ENCODE assay signal across 8 cellular contexts in genomic region chr7:85184599-85185354, GRCh38. TPM values are rescaled to one million over a fixed set of nuclear protein-coding genes. Genes with fewer than 3 reads are reported as not detected.
DNase-seq lines count a peak whose midpoint lies in the region; ATAC-seq and TF ChIP-seq lines count a peak whose summit lies in the region.

No MANE protein-coding gene starts in this region.

- peaks cover 37% of the 10 kb centered on the region for H3K27me3 Mint-ChIP-seq in activated T-cell treated with anti-CD3 and anti-CD28 coated beads, Interleukin-2, amount 50 U/mL, for 24 hours

- ATAC-seq in upper lobe of left lung (ENCODE audit: low FRiP score in 2 of 2) (peak in 1 of 2 donors; percentile 25), HG02884 (IDR thresholded peaks at IDR 0.05; ENCODE audit: unreplicated experiment) (no peak), GM19328 (IDR thresholded peaks at IDR 0.05; ENCODE audit: unreplicated experiment) (no peak)

- no peak for TF ChIP-seq EP300 in upper lobe of left lung (IDR thresholded peaks at IDR 0.05)

- H3K9me3 Mint-ChIP-seq in activated T-cell treated with anti-CD3 and anti-CD28 coated beads, Interleukin-2, amount 50 U/mL, for 24 hours, result peaks cover 9% of the 10 kb centered on the region

- no peaks in the 10 kb centered on the region for H3K36me3 Mint-ChIP-seq in activated T-cell treated with anti-CD3 and anti-CD28 coated beads, Interleukin-2, amount 50 U/mL, for 24 hours (ENCODE audit: low read depth)

- TF ChIP-seq POLR2A in upper lobe of left lung (IDR thresholded peaks at IDR 0.05), result no peak

- no peaks in the 10 kb centered on the region for H3K9me3 ChIP-seq in upper lobe of left lung

- H3K4me3 Mint-ChIP-seq in activated T-cell treated with anti-CD3 and anti-CD28 coated beads, Interleukin-2, amount 50 U/mL, for 24 hours, result no peak overlapping the region

- TF ChIP-seq CTCF in upper lobe of left lung (IDR thresholded peaks at IDR 0.05), result no peak

- H3K27ac ChIP-seq in upper lobe of left lung, result peak overlapping the region in 2 of 4 donors; percentile 32 to 71

- H3K27me3 ChIP-seq in upper lobe of left lung, result no peaks in the 10 kb centered on the region

- 36% methylated on average over 18 of the region's 18 CpGs for WGBS in upper lobe of left lung, 2 donors

- peaks cover 4% of the 10 kb centered on the region for H3K4me1 Mint-ChIP-seq in activated T-cell treated with anti-CD3 and anti-CD28 coated beads, Interleukin-2, amount 50 U/mL, for 24 hours (ENCODE audit: low read depth)

- H3K36me3 ChIP-seq in upper lobe of left lung, result no peaks in the 10 kb centered on the region

- H3K4me1 ChIP-seq in upper lobe of left lung, result peaks cover 0 to 22% (median 21%) of the 10 kb centered on the region in 4 donors

- H3K27ac Mint-ChIP-seq in activated T-cell treated with anti-CD3 and anti-CD28 coated beads, Interleukin-2, amount 50 U/mL, for 24 hours, result no peak overlapping the region

- peak; percentile 11 for DNase-seq in NCI-H1092 treated with DMSO at 0.1 percent for 48 hours (lab: John Stamatoyannopoulos, UW)
- DNase-seq in NCI-H1092 (lab: John Stamatoyannopoulos, UW), result no peak
- peak; percentile 54 for DNase-seq in dedifferentiated amniotic fluid mesenchymal stem cell (ENCODE audit: extremely low spot score)
- DNase-seq in lung microvascular endothelial cell (ENCODE audit: low read depth in 2 of 2), result peak; percentile 14 to 92
- peak in 1 of 2 donors; percentile 55 for DNase-seq in upper lobe of left lung
- DNase-seq in activated T-cell treated with anti-CD3 and anti-CD28 coated beads, Interleukin-2, amount 50 U/mL, for 24 hours, result no peak

- H3K4me3 ChIP-seq in upper lobe of left lung, result peak overlapping the region in 3 of 4 donors; percentile 36 to 50 (median 45)

RNA-seq across cellular contexts. Expression of gene SEMA3D, which starts 2.1 kb away (rescaled TPM):
- total RNA-seq in lung microvascular endothelial cell (7.0 and 18.8 TPM in 2 replicates), upper lobe of left lung (1 to 10 TPM; 1.7 to 8.1 (median 3.5) TPM)

Comparison
In these comparisons a context has a peak if more than half of its experiments do, and no peak if none do; other contexts are left out.
1. DNase-seq: peak in NCI-H1092 treated with DMSO at 0.1 percent for 48 hours (single experiment), dedifferentiated amniotic fluid mesenchymal stem cell (single experiment) and lung microvascular endothelial cell (2 of 2); none in NCI-H1092 (single experiment) and activated T-cell treated with anti-CD3 and anti-CD28 coated beads, Interleukin-2, amount 50 U/mL, for 24 hours (single experiment).